Comparison of ENCODE assay signal across 2 cellular contexts in genomic region chr17:70099267-70099666, GRCh38.
TF ChIP-seq lines count a peak whose summit lies in the region.

No MANE protein-coding gene starts in this region.

TF ChIP-seq in HepG2, 621 proteins besides CTCF, POLR2A, EP300 and RAD21:
- TF ChIP-seq SRSF1 (optimal IDR thresholded peaks at IDR 0.05; ENCODE audit: low read depth, low read length), result no peak
- no peak for TF ChIP-seq ZNF775 (CRISPR knock-in tag; IDR thresholded peaks at IDR 0.05; ENCODE audit: borderline replicate concordance)
- TF ChIP-seq MAFK (conservative IDR thresholded peaks at IDR 0.05 in 1 of 2, IDR thresholded peaks at IDR 0.05 in 1 of 2; ENCODE audit: low read length in 2 of 2), result peak; percentile 91 to 95
- TF ChIP-seq REPIN1 (CRISPR knock-in tag; IDR thresholded peaks at IDR 0.05; ENCODE audit: borderline replicate concordance, low read depth), result no peak
- no peak for TF ChIP-seq RBM22 (optimal IDR thresholded peaks at IDR 0.05; ENCODE audit: low read length)
- no peak for TF ChIP-seq ZNF562 (CRISPR knock-in tag; IDR thresholded peaks at IDR 0.05; ENCODE audit: borderline replicate concordance)
- TF ChIP-seq ZNF552 (CRISPR knock-in tag; IDR thresholded peaks at IDR 0.05; ENCODE audit: borderline replicate concordance), result no peak
- no peak for TF ChIP-seq ZNF672 (CRISPR knock-in tag; IDR thresholded peaks at IDR 0.05)
- no peak for TF ChIP-seq ZNF317 (CRISPR knock-in tag; IDR thresholded peaks at IDR 0.05)
- TF ChIP-seq MLLT10 (CRISPR knock-in tag; IDR thresholded peaks at IDR 0.05), result no peak
- TF ChIP-seq MIXL1 (CRISPR knock-in tag; IDR thresholded peaks at IDR 0.05), result no peak
- TF ChIP-seq AKAP8 (CRISPR knock-in tag; IDR thresholded peaks at IDR 0.05), result no peak
- TF ChIP-seq RBFOX2 (IDR thresholded peaks at IDR 0.05; ENCODE audit: low read depth, low read length), result no peak
- peak; percentile 94 for TF ChIP-seq MAFF (IDR thresholded peaks at IDR 0.05; ENCODE audit: low read depth, low read length)
- TF ChIP-seq ZBTB8A (CRISPR knock-in tag; IDR thresholded peaks at IDR 0.05; ENCODE audit: borderline replicate concordance, low read depth), result no peak
- no peak for TF ChIP-seq CC2D1A (CRISPR knock-in tag; IDR thresholded peaks at IDR 0.05)

TF ChIP-seq in SK-N-SH, 30 proteins besides CTCF, POLR2A, EP300 and RAD21:
- TF ChIP-seq RCOR1 (IDR thresholded peaks at IDR 0.05; ENCODE audit: low read length), result no peak
- no peak for TF ChIP-seq GATA2 (CRISPR knock-in tag; IDR thresholded peaks at IDR 0.05)
- no peak for TF ChIP-seq MXI1 (IDR thresholded peaks at IDR 0.05; ENCODE audit: low read depth, low read length)
- no peak for TF ChIP-seq RXRA (IDR thresholded peaks at IDR 0.05; ENCODE audit: borderline replicate concordance, low read depth)
- TF ChIP-seq FOXM1 (IDR thresholded peaks at IDR 0.05; ENCODE audit: low read depth), result no peak
- no peak for TF ChIP-seq MAX (IDR thresholded peaks at IDR 0.05; ENCODE audit: low read depth)
- no peak for TF ChIP-seq CHD2 (IDR thresholded peaks at IDR 0.05; ENCODE audit: low read length, partially characterized antibody)
- no peak for TF ChIP-seq GABPA (IDR thresholded peaks at IDR 0.05; ENCODE audit: low read depth)
